Comparison of ENCODE assay signal across 1 cellular context in the genomic region with DNA sequence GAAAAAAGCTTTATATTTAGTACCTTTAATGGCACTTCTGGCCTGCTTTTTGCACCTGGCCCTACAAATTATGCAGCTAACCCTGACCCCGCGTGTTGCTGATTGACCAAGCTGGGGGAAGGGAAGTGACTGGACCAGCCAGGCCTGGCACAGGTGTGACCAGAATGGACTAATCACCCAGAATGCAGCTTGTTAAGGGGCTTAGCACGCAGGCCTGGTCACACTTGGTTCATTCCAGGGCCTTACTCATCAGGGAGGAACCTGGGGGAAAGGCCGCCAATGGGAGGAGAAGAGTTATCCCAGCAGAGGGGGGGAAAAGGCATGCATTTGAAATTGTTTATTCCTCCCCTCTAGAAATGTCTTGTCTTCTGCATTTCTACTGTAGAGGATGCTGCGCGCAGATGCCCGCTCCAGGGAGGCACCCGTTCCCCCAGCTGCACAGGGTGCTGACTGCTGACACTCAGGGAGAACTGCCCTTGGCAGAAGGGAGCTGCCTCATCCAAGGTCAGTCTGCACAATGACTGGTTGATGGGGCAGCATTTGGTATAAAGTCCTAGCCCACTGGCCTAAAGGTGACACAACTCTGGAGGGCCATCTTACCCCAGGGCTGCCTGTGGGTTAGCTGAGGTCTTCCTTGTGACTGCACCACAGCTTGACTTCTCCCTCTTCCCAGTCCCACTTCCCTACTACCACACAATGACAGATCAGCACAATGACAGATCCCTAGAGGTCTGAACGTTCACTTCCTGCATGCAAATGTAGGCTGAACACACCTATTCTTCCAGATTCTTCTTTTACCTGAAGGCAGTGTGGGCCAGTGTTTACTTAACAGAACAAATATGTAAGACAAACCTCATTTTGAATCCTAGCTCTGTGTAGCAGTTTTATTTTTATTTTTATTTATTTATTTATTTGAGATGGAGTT.
TF ChIP-seq lines count a peak whose summit lies in the region.

No MANE protein-coding gene starts in this region.

TF ChIP-seq in HCT116, 20 proteins besides CTCF, POLR2A, EP300 and RAD21:
- no peak for TF ChIP-seq REST (IDR thresholded peaks at IDR 0.05; ENCODE audit: low read depth)
- TF ChIP-seq SRF (IDR thresholded peaks at IDR 0.05; ENCODE audit: low read depth), result no peak
- TF ChIP-seq CEBPB (IDR thresholded peaks at IDR 0.05; ENCODE audit: low read depth), result peak; percentile 18; the same call in 1 of the 2 replicates
- TF ChIP-seq SIN3A (IDR thresholded peaks at IDR 0.05; ENCODE audit: low read depth), result no peak
- no peak for TF ChIP-seq EZH2 (IDR thresholded peaks at IDR 0.05)
- peak; percentile 39; the same call in 1 of the 2 replicates for TF ChIP-seq JUND (IDR thresholded peaks at IDR 0.05)
- no peak for TF ChIP-seq ATF3 (IDR thresholded peaks at IDR 0.05)
- no peak for TF ChIP-seq EZH2phosphoT487 (IDR thresholded peaks at IDR 0.05; ENCODE audit: borderline replicate concordance)
- TF ChIP-seq YY1 (IDR thresholded peaks at IDR 0.05; ENCODE audit: extremely low read depth, insufficient replicate concordance, low read depth, low read length), result no peak
- peak; percentile 32; the same call in 1 of the 2 replicates for TF ChIP-seq FOSL1 (IDR thresholded peaks at IDR 0.05; ENCODE audit: low read depth)
- TF ChIP-seq EGR1 (IDR thresholded peaks at IDR 0.05; ENCODE audit: low read depth), result no peak
- peak; percentile 78 for TF ChIP-seq MAX (IDR thresholded peaks at IDR 0.05)
- no peak for TF ChIP-seq ZNF274 (IDR thresholded peaks at IDR 0.05; ENCODE audit: low read depth, low read length)
- peak; percentile 40; the same call in 1 of the 2 replicates for TF ChIP-seq POLR2AphosphoS5 (IDR thresholded peaks at IDR 0.05; ENCODE audit: low read depth, low read length)
- TF ChIP-seq ELF1 (IDR thresholded peaks at IDR 0.05; ENCODE audit: borderline replicate concordance, low read depth), result no peak
- peak; percentile 52 for TF ChIP-seq SP1 (IDR thresholded peaks at IDR 0.05; ENCODE audit: low read depth)
- TF ChIP-seq CBX3 (IDR thresholded peaks at IDR 0.05; ENCODE audit: low read depth), result no peak; the same call in 1 of the 2 replicates
- TF ChIP-seq ZFX (IDR thresholded peaks at IDR 0.05), result no peak
- no peak for TF ChIP-seq TCF7L2 (IDR thresholded peaks at IDR 0.05; ENCODE audit: borderline replicate concordance, extremely low read depth, insufficient read depth, insufficient read length)
- TF ChIP-seq, protein P1, sequence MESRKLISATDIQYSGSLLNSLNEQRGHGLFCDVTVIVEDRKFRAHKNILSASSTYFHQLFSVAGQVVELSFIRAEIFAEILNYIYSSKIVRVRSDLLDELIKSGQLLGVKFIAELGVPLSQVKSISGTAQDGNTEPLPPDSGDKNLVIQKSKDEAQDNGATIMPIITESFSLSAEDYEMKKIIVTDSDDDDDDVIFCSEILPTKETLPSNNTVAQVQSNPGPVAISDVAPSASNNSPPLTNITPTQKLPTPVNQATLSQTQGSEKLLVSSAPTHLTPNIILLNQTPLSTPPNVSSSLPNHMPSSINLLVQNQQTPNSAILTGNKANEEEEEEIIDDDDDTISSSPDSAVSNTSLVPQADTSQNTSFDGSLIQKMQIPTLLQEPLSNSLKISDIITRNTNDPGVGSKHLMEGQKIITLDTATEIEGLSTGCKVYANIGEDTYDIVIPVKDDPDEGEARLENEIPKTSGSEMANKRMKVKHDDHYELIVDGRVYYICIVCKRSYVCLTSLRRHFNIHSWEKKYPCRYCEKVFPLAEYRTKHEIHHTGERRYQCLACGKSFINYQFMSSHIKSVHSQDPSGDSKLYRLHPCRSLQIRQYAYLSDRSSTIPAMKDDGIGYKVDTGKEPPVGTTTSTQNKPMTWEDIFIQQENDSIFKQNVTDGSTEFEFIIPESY (IDR thresholded peaks at IDR 0.05; ENCODE audit: extremely low read depth, insufficient replicate concordance, low read length), result no peak
